8 cellular contexts compared by ENCODE assay signal in genomic region chr21:43727571-43728466, GRCh38. TPM values are rescaled to one million over a fixed set of nuclear protein-coding genes. Genes with fewer than 3 reads are reported as not detected.
DNase-seq lines count a peak whose midpoint lies in the region; ATAC-seq and TF ChIP-seq lines count a peak whose summit lies in the region.

No MANE protein-coding gene starts in this region.

- H3K9me3 ChIP-seq in body of pancreas (no peaks in the 10 kb centered on the region), left lung (no peaks in the 10 kb centered on the region), testis (no peaks in the 10 kb centered on the region)

- no peaks in the 10 kb centered on the region for H3K27me3 ChIP-seq in body of pancreas
- no peaks in the 10 kb centered on the region for H3K27me3 ChIP-seq in left lung
- no peaks in the 10 kb centered on the region for H3K27me3 ChIP-seq in testis

- peaks cover 33% of the 10 kb centered on the region for H3K4me1 Mint-ChIP-seq in T-helper 1 cell treated with Interleukin-12 subunit alpha and Interleukin-12 subunit beta and Interleukin-4 antibody, amounts not matched to agents 30 μg/mL and 1 μg/mL, for 36 hours (ENCODE audit: low read depth)

- TF ChIP-seq CTCF in body of pancreas (IDR thresholded peaks at IDR 0.05): no peak
- TF ChIP-seq CTCF in left lung (IDR thresholded peaks at IDR 0.05): no peak
- no peak for TF ChIP-seq CTCF in testis (IDR thresholded peaks at IDR 0.05)

- peaks cover 82% of the 10 kb centered on the region for H3K4me1 ChIP-seq in body of pancreas
- peaks cover 46 to 100% of the 10 kb centered on the region in 2 donors for H3K4me1 ChIP-seq in left lung
- H3K4me1 ChIP-seq in testis: peaks cover 52% of the 10 kb centered on the region

- TF ChIP-seq POLR2A in body of pancreas (IDR thresholded peaks at IDR 0.05) (no peak), testis (IDR thresholded peaks at IDR 0.05) (no peak)

- ATAC-seq in body of pancreas (peak; percentile 6), left lung (peak; percentile 58), GM18868 (IDR thresholded peaks at IDR 0.05; ENCODE audit: unreplicated experiment) (no peak), HG02642 (IDR thresholded peaks at IDR 0.05; ENCODE audit: poor library complexity, unreplicated experiment) (no peak)

- WGBS in body of pancreas, 2 donors: 44 to 53% methylated on average over 11 to 17 of the region's 17 CpGs
- WGBS in testis, 2 donors: 23 to 30% methylated on average over 13 to 17 of the region's 17 CpGs

- peaks cover 8% of the 10 kb centered on the region for H3K36me3 Mint-ChIP-seq in T-helper 1 cell treated with Interleukin-12 subunit alpha and Interleukin-12 subunit beta and Interleukin-4 antibody, amounts not matched to agents 30 μg/mL and 1 μg/mL, for 36 hours (ENCODE audit: low read depth)

- H3K27ac Mint-ChIP-seq in T-helper 1 cell treated with Interleukin-12 subunit alpha and Interleukin-12 subunit beta and Interleukin-4 antibody, amounts not matched to agents 30 μg/mL and 1 μg/mL, for 36 hours: peak overlapping the region; percentile 71

- no peak overlapping the region for H3K4me3 ChIP-seq in body of pancreas
- H3K4me3 ChIP-seq in left lung: peak overlapping the region; percentile 32 to 46
- peak overlapping the region in 1 of 2 donors; percentile 68 for H3K4me3 ChIP-seq in testis

- H3K27ac ChIP-seq in body of pancreas: peak overlapping the region; percentile 44 to 85 (median 82)
- peak overlapping the region; percentile 93 to 94 for H3K27ac ChIP-seq in left lung
- H3K27ac ChIP-seq in testis: peak overlapping the region; percentile 93

- intact Hi-C loops in body of pancreas (cut with DNase I): no loop called here
- intact Hi-C loops in left lung (cut with DNase I): no loop called here
- intact Hi-C loops in testis (cut with DNase I; ENCODE audit: low total_unique reads): no loop called here

- DNase-seq in T-helper 1 cell (no peak), NCI-H2196 (lab: John Stamatoyannopoulos, UW; ENCODE audit: unreplicated experiment) (peak; percentile 57), body of pancreas (peak; percentile 47 to 52 (median 48)), left lung (peak in 1 of 2 donors; percentile 72), testis (peak; percentile 80)

- H3K4me3 Mint-ChIP-seq in T-helper 1 cell treated with Interleukin-12 subunit alpha and Interleukin-12 subunit beta and Interleukin-4 antibody, amounts not matched to agents 30 μg/mL and 1 μg/mL, for 36 hours: peak overlapping the region; percentile 78

- H3K27me3 Mint-ChIP-seq in T-helper 1 cell treated with Interleukin-12 subunit alpha and Interleukin-12 subunit beta and Interleukin-4 antibody, amounts not matched to agents 30 μg/mL and 1 μg/mL, for 36 hours (ENCODE audit: low read depth): no peaks in the 10 kb centered on the region

- no peaks in the 10 kb centered on the region for H3K9me3 Mint-ChIP-seq in T-helper 1 cell treated with Interleukin-12 subunit alpha and Interleukin-12 subunit beta and Interleukin-4 antibody, amounts not matched to agents 30 μg/mL and 1 μg/mL, for 36 hours

- no peaks in the 10 kb centered on the region for H3K36me3 ChIP-seq in body of pancreas (replicated peaks in 1 of 2; ENCODE audit: insufficient read depth in 1 of 2, low read depth in 2 of 2)
- peaks cover 0 to 25% of the 10 kb centered on the region in 2 donors for H3K36me3 ChIP-seq in left lung
- H3K36me3 ChIP-seq in testis (ENCODE audit: low read depth, missing control alignments): no peaks in the 10 kb centered on the region

RNA-seq across cellular contexts. Expression of gene PDXK, which starts 8.9 kb away (rescaled TPM):
- 10 to 100 TPM; 33.7 to 68.9 TPM for total RNA-seq in body of pancreas
- 100 to 1,000 TPM; 287 to 305 TPM for total RNA-seq in left lung
- 100 to 1,000 TPM; 277 to 327 TPM for total RNA-seq in testis
- 871 TPM for polyA plus RNA-seq in testis (ENCODE audit: insufficient read depth, low read depth, low replicate concordance)

RNA-seq across cellular contexts. Expression of gene CSTB, which starts 48.3 kb away (rescaled TPM):
- 10 to 100 TPM in 1 of 2 donors, 1 to 10 TPM in 1; 8.6 to 11.9 TPM for total RNA-seq in body of pancreas
- 100 to 1,000 TPM; 123 to 133 TPM for total RNA-seq in left lung
- 10 to 100 TPM; 23.9 to 31.0 TPM for total RNA-seq in testis
- 49.5 TPM for polyA plus RNA-seq in testis (ENCODE audit: insufficient read depth, low read depth, low replicate concordance)

Comparison
In these comparisons a context has a peak if more than half of its experiments do, and no peak if none do; other contexts are left out.
1. DNase-seq: peak in NCI-H2196 (single experiment), body of pancreas (4 of 4) and testis (single experiment); none in T-helper 1 cell (0 of 5).
2. ATAC-seq: peak in body of pancreas (single experiment) and left lung (single experiment); none in GM18868 (single experiment) and HG02642 (single experiment).
3. H3K4me3 ChIP-seq: peak in left lung (2 of 2); none in body of pancreas (0 of 2).
4. Peak in every context shown above with its lines, with median percentiles within 50 percentile points of each other: H3K27ac ChIP-seq.